Comparison of ENCODE assay signal across 26 cellular contexts in genomic region chr7:155289949-155290501, GRCh38.
"Had no signal": no experiment of that assay in that cellular context is flagged by ENCODE, and none has a peak within 500 bp of the region (broad histone marks: within the 10 kb centered on the region; RNA-seq: fewer than 3 reads in every experiment).

No MANE protein-coding gene starts in this region.

- ATAC-seq: activated CD8-positive, alpha-beta T cell treated with anti-CD3 and anti-CD28 coated beads for 36 hours; activated naive CD8-positive, alpha-beta T cell treated with anti-CD3 and anti-CD28 coated beads, Interleukin-2, amount 50 U/mL, for 24 hours; gastroesophageal sphincter; left cardiac atrium; pancreas; sciatic nerve had no signal

- DNase-seq: activated CD4-positive, alpha-beta T cell treated with anti-CD3 and anti-CD28 coated beads, Interleukin-2, amount 50 U/mL, for 1 hour; activated CD8-positive, alpha-beta T cell treated with anti-CD3 and anti-CD28 coated beads for 36 hours; activated naive CD8-positive, alpha-beta T cell treated with anti-CD3 and anti-CD28 coated beads, Interleukin-2, amount 50 U/mL, for 24 hours; activated T-cell treated with anti-CD3 and anti-CD28 coated beads, Interleukin-2, amount 50 U/mL, for 1 hour; amygdala; caudate nucleus; cortex of kidney; left cardiac atrium; mammary epithelial cell; pancreas; retina; stimulated activated CD4-positive, alpha-beta T cell treated with anti-CD3 and anti-CD28 coated beads, Interleukin-12 subunit alpha, Interleukin-12 subunit beta, amount 100 ng/mL, for 4 hours; stimulated activated CD4-positive, alpha-beta T cell treated with anti-CD3 and anti-CD28 coated beads, Interleukin-4, amount 100 ng/mL, for 1 hour; T-helper 1 cell; T-helper 9 cell; tibial artery had no signal

- H3K4me3 ChIP-seq: gastroesophageal sphincter, hepatocyte, pancreas, prostate gland, skin epidermis, suprapubic skin, tibial artery had no signal

- H3K36me3 ChIP-seq: gastroesophageal sphincter, pancreas, prostate gland, suprapubic skin, tibial artery had no signal

- H3K27ac Mint-ChIP-seq: activated CD8-positive, alpha-beta T cell treated with anti-CD3 and anti-CD28 coated beads for 36 hours; activated naive CD4-positive, alpha-beta T cell treated with anti-CD3 and anti-CD28 coated beads, Interleukin-2, amount 50 U/mL, for 24 hours; activated T-helper 1 cell treated with anti-CD3 and anti-CD28 coated beads, Interleukin-12 subunit alpha, Interleukin-12 subunit beta, Interleukin-2, Interleukin-4 antibody, amounts not matched to agents 30 ng/mL and 10 ng/mL and 1 ng/mL, durations not matched to agents 14 hours and 24 hours and 36 hours; nephron had no signal

- H3K4me1 Mint-ChIP-seq: nephron had no signal

- H3K9me3 ChIP-seq: gastroesophageal sphincter, pancreas, prostate gland, suprapubic skin, tibial artery had no signal

- H3K36me3 Mint-ChIP-seq: activated naive CD4-positive, alpha-beta T cell treated with anti-CD3 and anti-CD28 coated beads, Interleukin-2, amount 50 U/mL, for 24 hours had no signal

- H3K79me2 ChIP-seq: hepatocyte had no signal

- H3K27ac ChIP-seq: gastroesophageal sphincter, pancreas, prostate gland, skin epidermis, suprapubic skin, tibial artery, VCaP had no signal

- H3K27me3 Mint-ChIP-seq: activated CD8-positive, alpha-beta T cell treated with anti-CD3 and anti-CD28 coated beads for 36 hours; activated naive CD4-positive, alpha-beta T cell treated with anti-CD3 and anti-CD28 coated beads, Interleukin-2, amount 50 U/mL, for 24 hours; activated naive CD8-positive, alpha-beta T cell treated with anti-CD3 and anti-CD28 coated beads, Interleukin-2, amount 50 U/mL, for 24 hours had no signal

- H3K4me1 ChIP-seq: gastroesophageal sphincter, pancreas, prostate gland, suprapubic skin, tibial artery had no signal

- H3K4me3 Mint-ChIP-seq: activated CD8-positive, alpha-beta T cell treated with anti-CD3 and anti-CD28 coated beads for 36 hours; activated naive CD4-positive, alpha-beta T cell treated with anti-CD3 and anti-CD28 coated beads, Interleukin-2, amount 50 U/mL, for 24 hours; activated naive CD8-positive, alpha-beta T cell treated with anti-CD3 and anti-CD28 coated beads, Interleukin-2, amount 50 U/mL, for 24 hours; activated T-helper 1 cell treated with anti-CD3 and anti-CD28 coated beads, Interleukin-12 subunit alpha, Interleukin-12 subunit beta, Interleukin-2, Interleukin-4 antibody, amounts not matched to agents 30 ng/mL and 10 ng/mL and 1 ng/mL, durations not matched to agents 14 hours and 24 hours and 36 hours; nephron had no signal

- H3K4me2 ChIP-seq: hepatocyte had no signal

- H3K27me3 ChIP-seq: hepatocyte, pancreas, suprapubic skin had no signal

- H2AFZ ChIP-seq: hepatocyte had no signal

- H3K9me3 Mint-ChIP-seq: activated naive CD4-positive, alpha-beta T cell treated with anti-CD3 and anti-CD28 coated beads, Interleukin-2, amount 50 U/mL, for 24 hours; activated naive CD8-positive, alpha-beta T cell treated with anti-CD3 and anti-CD28 coated beads, Interleukin-2, amount 50 U/mL, for 24 hours had no signal
